ENCODE assay signal across 12 cellular contexts in the genomic region with DNA sequence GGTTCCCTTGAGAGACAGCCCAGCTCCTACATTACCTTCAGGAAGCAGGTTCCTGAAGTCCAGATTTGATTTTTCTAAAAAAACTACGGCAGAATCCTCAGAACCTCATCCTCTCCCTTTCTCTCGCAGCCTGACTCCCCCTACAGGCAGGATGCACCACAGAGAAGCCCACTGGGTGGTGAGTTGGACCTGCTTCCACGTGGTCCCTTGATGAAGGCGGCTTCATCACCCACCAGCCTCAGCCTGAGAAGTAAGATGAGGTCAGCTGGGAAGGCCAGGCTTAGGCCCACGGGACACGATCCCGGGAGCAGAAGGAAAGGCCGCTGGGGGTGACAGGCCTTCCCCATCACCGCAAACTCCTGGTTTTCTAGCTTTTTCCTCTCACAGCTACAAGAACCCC.
DNase-seq lines count a peak whose midpoint lies in the region; TF ChIP-seq lines count a peak whose summit lies in the region.
"Had no signal": no experiment of that assay in that cellular context is flagged by ENCODE, and none has a peak within 500 bp of the region (broad histone marks: within the 10 kb centered on the region; RNA-seq: fewer than 3 reads in every experiment).

No MANE protein-coding gene starts in this region.

- no peak overlapping the region for H4K8ac ChIP-seq in mesendoderm (ENCODE audit: low read depth, low read length)

- DNase-seq in AG09319 (ENCODE audit: extremely low read depth, low read depth) (no peak), brain microvascular endothelial cell (peak; percentile 28), mesendoderm (peak; percentile 53), NCI-H187 treated with DMSO at 0.1 percent for 48 hours (lab: John Stamatoyannopoulos, UW) (no peak)
- no peak for DNase-seq in CD4-positive, alpha-beta memory T cell
- DNase-seq in activated CD8-positive, alpha-beta memory T cell treated with anti-CD3 and anti-CD28 coated beads for 24 hours = no peak
- DNase-seq in activated effector memory CD4-positive, alpha-beta T cell treated with anti-CD3 and anti-CD28 coated beads, Interleukin-2, amount 50 U/mL, for 16 hours = no peak
- DNase-seq: amniotic stem cell; CD4-positive, CD25-positive, alpha-beta regulatory T cell; NCI-H446; SW 1271 had no signal

- no peaks in the 10 kb centered on the region for H3K27me3 Mint-ChIP-seq in CD4-positive, alpha-beta memory T cell
- H3K27me3 Mint-ChIP-seq: CD4-positive, CD25-positive, alpha-beta regulatory T cell had no signal

- H3K27ac Mint-ChIP-seq in CD4-positive, alpha-beta memory T cell = peak overlapping the region in 1 of 7 donors; percentile 53

- peaks cover 43 to 44% of the 10 kb centered on the region in 2 donors for H3K36me3 Mint-ChIP-seq in CD4-positive, alpha-beta memory T cell

- H3K18ac ChIP-seq in mesendoderm (ENCODE audit: low read length) = no peak overlapping the region

- no peak overlapping the region for H4K5ac ChIP-seq in mesendoderm (ENCODE audit: low read length)

- no peak overlapping the region for H3K9ac ChIP-seq in mesendoderm (ENCODE audit: low read length)

- H3K4ac ChIP-seq in mesendoderm (ENCODE audit: low read depth, low read length) = no peak overlapping the region

- no peak overlapping the region for H2BK5ac ChIP-seq in mesendoderm (ENCODE audit: low read length)

- no peak overlapping the region for H3K4me2 ChIP-seq in mesendoderm (ENCODE audit: low read length)

- in situ Hi-C loops in brain microvascular endothelial cell (cut with HindIII; ENCODE audit: low pct_ligation_motif_present, low sequenced_read_pairs) = loop anchor here (25.0 kb wide), 1 partner anchor 191 kb away; no protein-coding TSS in a partner anchor

- H3K4me3 ChIP-seq in HEK293 (ENCODE audit: low read depth, low read length) = no peak overlapping the region
- H3K4me3 ChIP-seq in brain microvascular endothelial cell (ENCODE audit: low read depth, low read length) = no peak overlapping the region
- H3K4me3 ChIP-seq in mesendoderm (ENCODE audit: low read length) = no peak overlapping the region
- H3K4me3 ChIP-seq in CD4-positive, alpha-beta memory T cell (ENCODE audit: low read length in 2 of 2) = no peak overlapping the region

- peaks cover 0 to 8% (median 4%) of the 10 kb centered on the region in 4 donors for H3K4me1 Mint-ChIP-seq in CD4-positive, alpha-beta memory T cell

- H3K4me3 Mint-ChIP-seq in CD4-positive, alpha-beta memory T cell = no peak overlapping the region
- H3K4me3 Mint-ChIP-seq: CD4-positive, CD25-positive, alpha-beta regulatory T cell had no signal

- H2AK5ac ChIP-seq in mesendoderm (ENCODE audit: low read length) = no peak overlapping the region

- peaks cover 0 to 2% (median 0%) of the 10 kb centered on the region in 8 donors for H3K9me3 Mint-ChIP-seq in CD4-positive, alpha-beta memory T cell
- H3K9me3 Mint-ChIP-seq: CD4-positive, CD25-positive, alpha-beta regulatory T cell had no signal

- H3K79me1 ChIP-seq in mesendoderm (ENCODE audit: low read length) = peaks cover 4% of the 10 kb centered on the region

- H3K27ac ChIP-seq in HEK293 (ENCODE audit: extremely low read depth, low read depth, low read length) (no peak overlapping the region), brain microvascular endothelial cell (no peak overlapping the region), mesendoderm (ENCODE audit: low read depth, low read length) (no peak overlapping the region)
- no peak overlapping the region for H3K27ac ChIP-seq in CD4-positive, alpha-beta memory T cell (ENCODE audit: low read depth, low read length)

- H3K23ac ChIP-seq in mesendoderm (ENCODE audit: low read length) = no peak overlapping the region

- no CpG with 5 or more reads among the region's 9 CpGs for WGBS in mesendoderm (ENCODE audit: extremely low coverage, insufficient coverage, low lambda C conversion rate)

- no peaks in the 10 kb centered on the region for H3K27me3 ChIP-seq in brain microvascular endothelial cell (replicated peaks)
- no peaks in the 10 kb centered on the region for H3K27me3 ChIP-seq in mesendoderm (ENCODE audit: insufficient read depth, low read length, poor library complexity)
- no peaks in the 10 kb centered on the region for H3K27me3 ChIP-seq in CD4-positive, alpha-beta memory T cell (ENCODE audit: insufficient read depth, low read length)

- no peak overlapping the region for H2BK15ac ChIP-seq in mesendoderm (replicated peaks; ENCODE audit: low read depth)

- intact Hi-C loops in CD4-positive, alpha-beta memory T cell (cut with micrococcal nuclease) = no loop called here

- H3K9me3 ChIP-seq in HEK293 (ENCODE audit: control insufficient read depth, insufficient read depth, low read depth, low read length) = no peaks in the 10 kb centered on the region
- no peaks in the 10 kb centered on the region for H3K9me3 ChIP-seq in CD4-positive, alpha-beta memory T cell (ENCODE audit: control insufficient read depth in 1 of 2, low read length in 2 of 2)

- POLR2A ChIA-PET in HEK293 (lab: Yijun Ruan, JAX) = no interaction called here
- POLR2A ChIA-PET in CD4-positive, alpha-beta memory T cell (lab: Charles Lee; ENCODE audit: partially characterized antibody) = no interaction called here

- CTCF ChIA-PET in HEK293 (lab: Yijun Ruan, JAX) = interaction anchor here (0.5 to 1.7 kb wide), 3 partner anchors 15 to 96 kb away, joined by 3 to 6 read pairs (median 3); no protein-coding TSS in a partner anchor
- CTCF ChIA-PET in CD4-positive, alpha-beta memory T cell (lab: Charles Lee; ENCODE audit: partially characterized antibody) = interaction anchor here (0.5 kb wide), 1 partner anchor 12 kb away, joined by 3 read pairs; no protein-coding TSS in a partner anchor

- peak; percentile 34 for TF ChIP-seq CTCF in AG09319 (IDR thresholded peaks at IDR 0.05; ENCODE audit: low read depth, low read length)
- TF ChIP-seq CTCF in HEK293 (tag by site-specific recombination; IDR thresholded peaks at IDR 0.05) = no peak
- peak; percentile 73 for TF ChIP-seq CTCF in brain microvascular endothelial cell (IDR thresholded peaks at IDR 0.05; ENCODE audit: low read depth, low read length, missing control alignments)

- H3K56ac ChIP-seq in mesendoderm (ENCODE audit: low read length) = no peak overlapping the region

- H3K4me1 ChIP-seq in HEK293 (ENCODE audit: control insufficient read depth, insufficient read depth, low read length) (no peaks in the 10 kb centered on the region), mesendoderm (ENCODE audit: control insufficient read depth, low read depth, low read length) (no peaks in the 10 kb centered on the region)
- no peaks in the 10 kb centered on the region for H3K4me1 ChIP-seq in CD4-positive, alpha-beta memory T cell (ENCODE audit: insufficient read depth, low read length)

- H3K79me2 ChIP-seq in mesendoderm (ENCODE audit: control insufficient read depth, insufficient read depth, low read length) = no peaks in the 10 kb centered on the region

- H3K36me3 ChIP-seq in HEK293 (ENCODE audit: control insufficient read depth in 2 of 2, insufficient read depth in 1 of 2, low read length in 2 of 2) (peaks cover 11 to 66% of the 10 kb centered on the region in 2 experiments; a peak in 2 of 3 replicates), brain microvascular endothelial cell (replicated peaks) (peaks cover 89% of the 10 kb centered on the region), mesendoderm (ENCODE audit: control insufficient read depth, insufficient read depth, low read length) (peaks cover 22% of the 10 kb centered on the region)
- H3K36me3 ChIP-seq in CD4-positive, alpha-beta memory T cell (ENCODE audit: insufficient read depth, low read length) = peaks cover 17% of the 10 kb centered on the region

- no peak overlapping the region for H2BK120ac ChIP-seq in mesendoderm (ENCODE audit: low read depth, low read length)

TF ChIP-seq in HEK293, 187 proteins besides CTCF, POLR2A, EP300 and RAD21:
- TF ChIP-seq ZNF416 (tag by site-specific recombination; IDR thresholded peaks at IDR 0.05) (no peak), ZNF133 (tag by site-specific recombination; IDR thresholded peaks at IDR 0.05) (peak; percentile 57; the same call in 1 of the 2 replicates)

Comparison
In these comparisons a context has a peak if more than half of its experiments do, and no peak if none do; other contexts are left out.
1. DNase-seq: peak in brain microvascular endothelial cell (single experiment) and mesendoderm (single experiment); none in AG09319 (single experiment), CD4-positive, alpha-beta memory T cell (0 of 5), activated CD8-positive, alpha-beta memory T cell treated with anti-CD3 and anti-CD28 coated beads for 24 hours (single experiment), NCI-H187 treated with DMSO at 0.1 percent for 48 hours (single experiment) and activated effector memory CD4-positive, alpha-beta T cell treated with anti-CD3 and anti-CD28 coated beads, Interleukin-2, amount 50 U/mL, for 16 hours (single experiment).